In genomic region chr9:104604801-104605200, GRCh38 we compare ENCODE assay signal across 1 cellular context.
TF ChIP-seq lines count a peak whose summit lies in the region.

No MANE protein-coding gene starts in this region.

TF ChIP-seq in GM12878, 131 proteins besides CTCF, POLR2A, EP300 and RAD21 (continues in another document):
- no peak for TF ChIP-seq POLR2AphosphoS2 (IDR thresholded peaks at IDR 0.05; ENCODE audit: low read depth, low read length)
- no peak for TF ChIP-seq USF1 (IDR thresholded peaks at IDR 0.05; ENCODE audit: borderline replicate concordance, extremely low read length, insufficient read depth, low read depth, low read length)
- no peak for TF ChIP-seq EED (IDR thresholded peaks at IDR 0.05; ENCODE audit: low read depth)
- peak; percentile 80 for TF ChIP-seq MTA2 (IDR thresholded peaks at IDR 0.05; ENCODE audit: low read depth)
- no peak for TF ChIP-seq CBX5 (IDR thresholded peaks at IDR 0.05; ENCODE audit: low read depth)
- TF ChIP-seq, protein P1, sequence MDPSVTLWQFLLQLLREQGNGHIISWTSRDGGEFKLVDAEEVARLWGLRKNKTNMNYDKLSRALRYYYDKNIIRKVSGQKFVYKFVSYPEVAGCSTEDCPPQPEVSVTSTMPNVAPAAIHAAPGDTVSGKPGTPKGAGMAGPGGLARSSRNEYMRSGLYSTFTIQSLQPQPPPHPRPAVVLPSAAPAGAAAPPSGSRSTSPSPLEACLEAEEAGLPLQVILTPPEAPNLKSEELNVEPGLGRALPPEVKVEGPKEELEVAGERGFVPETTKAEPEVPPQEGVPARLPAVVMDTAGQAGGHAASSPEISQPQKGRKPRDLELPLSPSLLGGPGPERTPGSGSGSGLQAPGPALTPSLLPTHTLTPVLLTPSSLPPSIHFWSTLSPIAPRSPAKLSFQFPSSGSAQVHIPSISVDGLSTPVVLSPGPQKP (IDR thresholded peaks at IDR 0.05; ENCODE audit: low read depth, low read length) = no peak
- no peak for TF ChIP-seq SREBF1 (IDR thresholded peaks at IDR 0.05; ENCODE audit: low read length)
- no peak for TF ChIP-seq PML (IDR thresholded peaks at IDR 0.05; ENCODE audit: low read length)
- TF ChIP-seq KAT2A (conservative IDR thresholded peaks at IDR 0.05; ENCODE audit: control insufficient read depth, low read depth, low read length) = no peak
- TF ChIP-seq, protein P2, sequence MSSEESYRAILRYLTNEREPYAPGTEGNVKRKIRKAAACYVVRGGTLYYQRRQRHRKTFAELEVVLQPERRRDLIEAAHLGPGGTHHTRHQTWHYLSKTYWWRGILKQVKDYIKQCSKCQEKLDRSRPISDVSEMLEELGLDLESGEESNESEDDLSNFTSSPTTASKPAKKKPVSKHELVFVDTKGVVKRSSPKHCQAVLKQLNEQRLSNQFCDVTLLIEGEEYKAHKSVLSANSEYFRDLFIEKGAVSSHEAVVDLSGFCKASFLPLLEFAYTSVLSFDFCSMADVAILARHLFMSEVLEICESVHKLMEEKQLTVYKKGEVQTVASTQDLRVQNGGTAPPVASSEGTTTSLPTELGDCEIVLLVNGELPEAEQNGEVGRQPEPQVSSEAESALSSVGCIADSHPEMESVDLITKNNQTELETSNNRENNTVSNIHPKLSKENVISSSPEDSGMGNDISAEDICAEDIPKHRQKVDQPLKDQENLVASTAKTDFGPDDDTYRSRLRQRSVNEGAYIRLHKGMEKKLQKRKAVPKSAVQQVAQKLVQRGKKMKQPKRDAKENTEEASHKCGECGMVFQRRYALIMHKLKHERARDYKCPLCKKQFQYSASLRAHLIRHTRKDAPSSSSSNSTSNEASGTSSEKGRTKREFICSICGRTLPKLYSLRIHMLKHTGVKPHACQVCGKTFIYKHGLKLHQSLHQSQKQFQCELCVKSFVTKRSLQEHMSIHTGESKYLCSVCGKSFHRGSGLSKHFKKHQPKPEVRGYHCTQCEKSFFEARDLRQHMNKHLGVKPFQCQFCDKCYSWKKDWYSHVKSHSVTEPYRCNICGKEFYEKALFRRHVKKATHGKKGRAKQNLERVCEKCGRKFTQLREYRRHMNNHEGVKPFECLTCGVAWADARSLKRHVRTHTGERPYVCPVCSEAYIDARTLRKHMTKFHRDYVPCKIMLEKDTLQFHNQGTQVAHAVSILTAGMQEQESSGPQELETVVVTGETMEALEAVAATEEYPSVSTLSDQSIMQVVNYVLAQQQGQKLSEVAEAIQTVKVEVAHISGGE (CRISPR knock-in tag; IDR thresholded peaks at IDR 0.05) = no peak
- TF ChIP-seq, protein P3, sequence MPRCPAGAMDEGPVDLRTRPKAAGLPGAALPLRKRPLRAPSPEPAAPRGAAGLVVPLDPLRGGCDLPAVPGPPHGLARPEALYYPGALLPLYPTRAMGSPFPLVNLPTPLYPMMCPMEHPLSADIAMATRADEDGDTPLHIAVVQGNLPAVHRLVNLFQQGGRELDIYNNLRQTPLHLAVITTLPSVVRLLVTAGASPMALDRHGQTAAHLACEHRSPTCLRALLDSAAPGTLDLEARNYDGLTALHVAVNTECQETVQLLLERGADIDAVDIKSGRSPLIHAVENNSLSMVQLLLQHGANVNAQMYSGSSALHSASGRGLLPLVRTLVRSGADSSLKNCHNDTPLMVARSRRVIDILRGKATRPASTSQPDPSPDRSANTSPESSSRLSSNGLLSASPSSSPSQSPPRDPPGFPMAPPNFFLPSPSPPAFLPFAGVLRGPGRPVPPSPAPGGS (IDR thresholded peaks at IDR 0.05; ENCODE audit: borderline replicate concordance, insufficient read depth, low read depth, low read length, poor library complexity, severe bottlenecking) = no peak
- TF ChIP-seq, protein P4, sequence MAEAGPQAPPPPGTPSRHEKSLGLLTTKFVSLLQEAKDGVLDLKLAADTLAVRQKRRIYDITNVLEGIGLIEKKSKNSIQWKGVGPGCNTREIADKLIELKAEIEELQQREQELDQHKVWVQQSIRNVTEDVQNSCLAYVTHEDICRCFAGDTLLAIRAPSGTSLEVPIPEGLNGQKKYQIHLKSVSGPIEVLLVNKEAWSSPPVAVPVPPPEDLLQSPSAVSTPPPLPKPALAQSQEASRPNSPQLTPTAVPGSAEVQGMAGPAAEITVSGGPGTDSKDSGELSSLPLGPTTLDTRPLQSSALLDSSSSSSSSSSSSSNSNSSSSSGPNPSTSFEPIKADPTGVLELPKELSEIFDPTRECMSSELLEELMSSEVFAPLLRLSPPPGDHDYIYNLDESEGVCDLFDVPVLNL (IDR thresholded peaks at IDR 0.05; ENCODE audit: low read depth, low read length) = no peak
- TF ChIP-seq ZBED1 (IDR thresholded peaks at IDR 0.05; ENCODE audit: borderline replicate concordance) = no peak
- peak; percentile 39; the same call in 1 of the 2 replicates for TF ChIP-seq IKZF1 (conservative IDR thresholded peaks at IDR 0.05)
- TF ChIP-seq E2F8 (IDR thresholded peaks at IDR 0.05; ENCODE audit: low read depth, partially characterized antibody) = no peak
- no peak for TF ChIP-seq SMC3 (IDR thresholded peaks at IDR 0.05; ENCODE audit: borderline replicate concordance, low read length)
- TF ChIP-seq BCL11A (IDR thresholded peaks at IDR 0.05; ENCODE audit: low read depth, low read length) = 0 out of 2 replicates have a peak, but pooled peaks have one; percentile 39
- TF ChIP-seq SUPT20H (IDR thresholded peaks at IDR 0.05; ENCODE audit: borderline replicate concordance, control insufficient read depth, low read depth, low read length) = no peak
- TF ChIP-seq HDAC2 (IDR thresholded peaks at IDR 0.05) = no peak
- TF ChIP-seq, protein P5, sequence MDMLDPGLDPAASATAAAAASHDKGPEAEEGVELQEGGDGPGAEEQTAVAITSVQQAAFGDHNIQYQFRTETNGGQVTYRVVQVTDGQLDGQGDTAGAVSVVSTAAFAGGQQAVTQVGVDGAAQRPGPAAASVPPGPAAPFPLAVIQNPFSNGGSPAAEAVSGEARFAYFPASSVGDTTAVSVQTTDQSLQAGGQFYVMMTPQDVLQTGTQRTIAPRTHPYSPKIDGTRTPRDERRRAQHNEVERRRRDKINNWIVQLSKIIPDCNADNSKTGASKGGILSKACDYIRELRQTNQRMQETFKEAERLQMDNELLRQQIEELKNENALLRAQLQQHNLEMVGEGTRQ (IDR thresholded peaks at IDR 0.05; ENCODE audit: borderline replicate concordance, low read depth, low read length) = no peak
- no peak for TF ChIP-seq EGR1 (IDR thresholded peaks at IDR 0.05; ENCODE audit: borderline replicate concordance in 1 of 2, low read depth in 2 of 2, low read length in 2 of 2)
- TF ChIP-seq MEF2A (IDR thresholded peaks at IDR 0.05; ENCODE audit: insufficient read depth, low read depth, low read length) = no peak
- peak; percentile 68 for TF ChIP-seq JUNB (IDR thresholded peaks at IDR 0.05)
- no peak for TF ChIP-seq MTA3 (IDR thresholded peaks at IDR 0.05; ENCODE audit: borderline replicate concordance, low read length)
- TF ChIP-seq YY1 (IDR thresholded peaks at IDR 0.05; ENCODE audit: low read depth, low read length) = no peak
- no peak for TF ChIP-seq RCOR1 (conservative IDR thresholded peaks at IDR 0.05; ENCODE audit: low read depth, low read length)
- no peak for TF ChIP-seq RBBP5 (conservative IDR thresholded peaks at IDR 0.05)
- no peak for TF ChIP-seq ZNF622 (IDR thresholded peaks at IDR 0.05)
- TF ChIP-seq ZNF217 (IDR thresholded peaks at IDR 0.05) = no peak
- no peak for TF ChIP-seq CEBPB (IDR thresholded peaks at IDR 0.05; ENCODE audit: borderline replicate concordance in 1 of 2, low read depth in 2 of 2, low read length in 2 of 2)
- no peak for TF ChIP-seq LARP7 (IDR thresholded peaks at IDR 0.05)
- peak in 1 of 2 experiments; percentile 32; a peak in 1 of 4 replicates for TF ChIP-seq IKZF2 (IDR thresholded peaks at IDR 0.05)
- TF ChIP-seq PBX3 (IDR thresholded peaks at IDR 0.05; ENCODE audit: insufficient replicate concordance, low read depth, low read length) = peak; percentile 70
- no peak for TF ChIP-seq MEF2B (IDR thresholded peaks at IDR 0.05; ENCODE audit: partially characterized antibody, poor library complexity, severe bottlenecking)
- no peak for TF ChIP-seq KLF5 (IDR thresholded peaks at IDR 0.05; ENCODE audit: partially characterized antibody)
- TF ChIP-seq, protein P6, sequence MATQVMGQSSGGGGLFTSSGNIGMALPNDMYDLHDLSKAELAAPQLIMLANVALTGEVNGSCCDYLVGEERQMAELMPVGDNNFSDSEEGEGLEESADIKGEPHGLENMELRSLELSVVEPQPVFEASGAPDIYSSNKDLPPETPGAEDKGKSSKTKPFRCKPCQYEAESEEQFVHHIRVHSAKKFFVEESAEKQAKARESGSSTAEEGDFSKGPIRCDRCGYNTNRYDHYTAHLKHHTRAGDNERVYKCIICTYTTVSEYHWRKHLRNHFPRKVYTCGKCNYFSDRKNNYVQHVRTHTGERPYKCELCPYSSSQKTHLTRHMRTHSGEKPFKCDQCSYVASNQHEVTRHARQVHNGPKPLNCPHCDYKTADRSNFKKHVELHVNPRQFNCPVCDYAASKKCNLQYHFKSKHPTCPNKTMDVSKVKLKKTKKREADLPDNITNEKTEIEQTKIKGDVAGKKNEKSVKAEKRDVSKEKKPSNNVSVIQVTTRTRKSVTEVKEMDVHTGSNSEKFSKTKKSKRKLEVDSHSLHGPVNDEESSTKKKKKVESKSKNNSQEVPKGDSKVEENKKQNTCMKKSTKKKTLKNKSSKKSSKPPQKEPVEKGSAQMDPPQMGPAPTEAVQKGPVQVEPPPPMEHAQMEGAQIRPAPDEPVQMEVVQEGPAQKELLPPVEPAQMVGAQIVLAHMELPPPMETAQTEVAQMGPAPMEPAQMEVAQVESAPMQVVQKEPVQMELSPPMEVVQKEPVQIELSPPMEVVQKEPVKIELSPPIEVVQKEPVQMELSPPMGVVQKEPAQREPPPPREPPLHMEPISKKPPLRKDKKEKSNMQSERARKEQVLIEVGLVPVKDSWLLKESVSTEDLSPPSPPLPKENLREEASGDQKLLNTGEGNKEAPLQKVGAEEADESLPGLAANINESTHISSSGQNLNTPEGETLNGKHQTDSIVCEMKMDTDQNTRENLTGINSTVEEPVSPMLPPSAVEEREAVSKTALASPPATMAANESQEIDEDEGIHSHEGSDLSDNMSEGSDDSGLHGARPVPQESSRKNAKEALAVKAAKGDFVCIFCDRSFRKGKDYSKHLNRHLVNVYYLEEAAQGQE (IDR thresholded peaks at IDR 0.05; ENCODE audit: low read depth, low read length) = no peak
- TF ChIP-seq FOXK2 (IDR thresholded peaks at IDR 0.05) = no peak
- no peak; the same call in 1 of the 2 replicates for TF ChIP-seq CREM (IDR thresholded peaks at IDR 0.05; ENCODE audit: low read depth)
- TF ChIP-seq SMAD5 (IDR thresholded peaks at IDR 0.05; ENCODE audit: low read depth) = no peak
- peak; percentile 70 for TF ChIP-seq PKNOX1 (IDR thresholded peaks at IDR 0.05)
- TF ChIP-seq RB1 (IDR thresholded peaks at IDR 0.05; ENCODE audit: borderline replicate concordance) = no peak
- no peak for TF ChIP-seq SUZ12 (IDR thresholded peaks at IDR 0.05; ENCODE audit: unreplicated experiment)
- TF ChIP-seq GABPA (IDR thresholded peaks at IDR 0.05; ENCODE audit: low read depth) = no peak
- TF ChIP-seq MYC (IDR thresholded peaks at IDR 0.05; ENCODE audit: insufficient read depth, insufficient read length, insufficient replicate concordance, low read length, severe bottlenecking) = no peak
